ENCODE assay signal across 8 cellular contexts in the genomic region with DNA sequence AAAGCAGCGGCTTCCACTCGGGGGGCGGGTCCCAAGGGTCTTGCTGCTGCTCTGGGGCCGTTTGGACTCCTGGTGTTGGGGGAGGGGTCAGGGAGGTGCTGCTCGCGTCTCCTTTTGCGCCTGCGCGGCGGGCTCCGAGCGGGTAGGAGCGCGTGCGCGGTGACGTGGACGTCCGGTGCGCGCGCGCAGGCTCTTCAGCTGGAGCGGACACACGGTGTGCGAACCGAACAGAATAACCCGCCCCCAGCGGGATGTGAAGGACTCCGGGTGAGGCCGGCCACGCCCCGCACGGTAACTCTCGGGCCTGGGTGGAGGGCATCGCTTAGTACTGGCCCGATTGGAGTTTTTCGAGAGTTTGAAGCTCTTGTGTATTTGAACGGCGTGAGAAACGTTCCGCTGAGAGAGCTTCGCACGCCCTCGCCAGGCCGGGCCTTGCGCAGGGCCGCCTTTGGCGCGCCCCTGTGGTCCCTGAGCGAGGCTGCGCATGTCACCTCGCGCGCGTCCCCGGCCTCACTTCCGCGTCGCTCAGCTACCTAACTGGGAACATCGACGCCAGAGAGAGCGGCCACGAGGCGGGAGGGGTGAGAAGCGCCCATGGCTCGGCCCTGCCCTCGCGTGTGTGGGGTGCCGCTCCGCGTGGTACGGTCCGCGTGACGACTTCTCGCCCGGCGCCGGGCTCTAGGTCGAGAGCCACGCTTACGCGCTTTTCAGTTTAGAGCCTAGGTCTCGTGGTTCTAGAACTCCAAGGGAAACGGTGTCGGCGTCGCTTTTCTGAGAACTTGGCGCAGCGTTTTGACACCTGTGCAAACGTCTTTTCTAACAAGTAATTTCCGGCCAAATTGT. TPM values are rescaled to one million over a fixed set of nuclear protein-coding genes. Genes with fewer than 3 reads are reported as not detected.
DNase-seq lines count a peak whose midpoint lies in the region; ATAC-seq and TF ChIP-seq lines count a peak whose summit lies in the region.

TSS of gene MGA (plus strand) at position 171 of the 843 bp plus-strand sequence.

- H3K4me3 Mint-ChIP-seq in GM23338, result peak within 1 kb of the TSS; percentile 92
- peak within 1 kb of the TSS; percentile 82 for H3K4me3 Mint-ChIP-seq in activated naive CD4-positive, alpha-beta T cell treated with anti-CD3 and anti-CD28 coated beads, Interleukin-2, amount 10 ng/mL, durations not matched to agents 7 days and 5 days

- peaks cover 40% of the 10 kb centered on the region for H3K79me2 ChIP-seq in GM23338 (replicated peaks; ENCODE audit: insufficient read depth)

- peak within 1 kb of the TSS; percentile 88 for H3K27ac Mint-ChIP-seq in GM23338
- peak within 1 kb of the TSS; percentile 93 for H3K27ac Mint-ChIP-seq in activated naive CD4-positive, alpha-beta T cell treated with anti-CD3 and anti-CD28 coated beads, Interleukin-2, amount 10 ng/mL, durations not matched to agents 7 days and 5 days

- DNase-seq in GM23338 (ENCODE audit: low spot score), result peak; percentile 98
- DNase-seq in LHCN-M2 (ENCODE audit: low read depth), result peak; percentile 84
- peak; percentile 93 to 96 for DNase-seq in SJCRH30
- DNase-seq in activated naive CD4-positive, alpha-beta T cell treated with anti-CD3 and anti-CD28 coated beads, Interleukin-2, amount 10 ng/mL, durations not matched to agents 7 days and 5 days, result peak; percentile 91
- no peak for DNase-seq in glomerular endothelial cell (ENCODE audit: extremely low read depth, low read depth, low spot score)
- peak; percentile 74 for DNase-seq in omental fat pad (ENCODE audit: low spot score)

- H3K27ac ChIP-seq in GM23338 (ENCODE audit: low read depth) (peak within 1 kb of the TSS; percentile 82), SJCRH30 (peak within 1 kb of the TSS; percentile 56), temporal lobe (ENCODE audit: low read depth, low read length) (peak within 1 kb of the TSS; percentile 63)

- no peaks in the 10 kb centered on the region; the same call in 1 of the 3 replicates for H3K9me3 Mint-ChIP-seq in GM23338
- peaks cover 9% of the 10 kb centered on the region for H3K9me3 Mint-ChIP-seq in activated naive CD4-positive, alpha-beta T cell treated with anti-CD3 and anti-CD28 coated beads, Interleukin-2, amount 10 ng/mL, durations not matched to agents 7 days and 5 days

- H3K4me1 Mint-ChIP-seq in GM23338, result peaks cover 19% of the 10 kb centered on the region
- peaks cover 41% of the 10 kb centered on the region for H3K4me1 Mint-ChIP-seq in activated naive CD4-positive, alpha-beta T cell treated with anti-CD3 and anti-CD28 coated beads, Interleukin-2, amount 10 ng/mL, durations not matched to agents 7 days and 5 days

- H3K9me3 ChIP-seq in ES-I3 (ENCODE audit: control insufficient read depth, insufficient read depth, low read length) (no peaks in the 10 kb centered on the region), SJCRH30 (replicated peaks) (no peaks in the 10 kb centered on the region)

- no peaks in the 10 kb centered on the region; the same call in 1 of the 2 replicates for H3K4me1 ChIP-seq in ES-I3 (ENCODE audit: insufficient read depth, low read length)
- H3K4me1 ChIP-seq in GM23338 (ENCODE audit: insufficient read depth), result peaks cover 13% of the 10 kb centered on the region
- H3K4me1 ChIP-seq in SJCRH30, result no peaks in the 10 kb centered on the region

- peaks cover 41% of the 10 kb centered on the region for H3K27me3 Mint-ChIP-seq in GM23338 (ENCODE audit: insufficient read depth, low read depth, poor library complexity)
- peaks cover 56% of the 10 kb centered on the region for H3K27me3 Mint-ChIP-seq in activated naive CD4-positive, alpha-beta T cell treated with anti-CD3 and anti-CD28 coated beads, Interleukin-2, amount 10 ng/mL, durations not matched to agents 7 days and 5 days

- CTCF ChIA-PET in activated naive CD4-positive, alpha-beta T cell treated with anti-CD3 and anti-CD28 coated beads, Interleukin-2, amount 10 ng/mL, durations not matched to agents 7 days and 5 days (lab: Charles Lee), result interaction anchor here (1.0 to 3.2 kb wide), 5 partner anchors 11 to 60 kb away, joined by 3 to 10 read pairs (median 3); no protein-coding TSS in a partner anchor

- H3K4me2 ChIP-seq in GM23338, result peak within 1 kb of the TSS; percentile 93

- peak in 1 of 2 experiments; percentile 35; a peak in 1 of 4 replicates for TF ChIP-seq CTCF in GM23338 (conservative IDR thresholded peaks at IDR 0.05; ENCODE audit: low read depth in 2 of 2)
- no peak for TF ChIP-seq CTCF in omental fat pad (IDR thresholded peaks at IDR 0.05)

- peak within 1 kb of the TSS; percentile 85 for H2AFZ ChIP-seq in GM23338

- no peaks in the 10 kb centered on the region for H3K36me3 ChIP-seq in ES-I3 (ENCODE audit: insufficient read depth, low read length)
- no peaks in the 10 kb centered on the region for H3K36me3 ChIP-seq in GM23338 (ENCODE audit: insufficient read depth)
- H3K36me3 ChIP-seq in SJCRH30, result no peaks in the 10 kb centered on the region

- H3K4me3 ChIP-seq in GM23338 (peak within 1 kb of the TSS; percentile 55), SJCRH30 (peak within 1 kb of the TSS; percentile 63)

- H3K9ac ChIP-seq in ES-I3 (ENCODE audit: low read depth, low read length), result peak within 1 kb of the TSS; percentile 76

- no peaks in the 10 kb centered on the region for H3K9me2 ChIP-seq in GM23338 (ENCODE audit: insufficient read depth)

- H3K36me3 Mint-ChIP-seq in GM23338 (ENCODE audit: low read depth), result no peaks in the 10 kb centered on the region
- H3K36me3 Mint-ChIP-seq in activated naive CD4-positive, alpha-beta T cell treated with anti-CD3 and anti-CD28 coated beads, Interleukin-2, amount 10 ng/mL, durations not matched to agents 7 days and 5 days, result peaks cover 12% of the 10 kb centered on the region

- peaks cover 16% of the 10 kb centered on the region for H4K20me1 ChIP-seq in GM23338 (replicated peaks; ENCODE audit: insufficient read depth)

- ATAC-seq in GM23338 (peak; percentile 77), omental fat pad (ENCODE audit: low FRiP score) (peak; percentile 94)

- H3K27me3 ChIP-seq in GM23338 (ENCODE audit: insufficient read depth) (peaks cover 33% of the 10 kb centered on the region), SJCRH30 (no peaks in the 10 kb centered on the region)

- H3F3A ChIP-seq in GM23338 (replicated peaks; ENCODE audit: low read depth), result peaks cover 13% of the 10 kb centered on the region

TF ChIP-seq in GM23338, 12 proteins besides CTCF, POLR2A, EP300 and RAD21 (continues in another document):
- TF ChIP-seq CREB1 (CRISPR knock-in tag; IDR thresholded peaks at IDR 0.05; ENCODE audit: low read depth), result peak; percentile 85
- TF ChIP-seq, protein P1, sequence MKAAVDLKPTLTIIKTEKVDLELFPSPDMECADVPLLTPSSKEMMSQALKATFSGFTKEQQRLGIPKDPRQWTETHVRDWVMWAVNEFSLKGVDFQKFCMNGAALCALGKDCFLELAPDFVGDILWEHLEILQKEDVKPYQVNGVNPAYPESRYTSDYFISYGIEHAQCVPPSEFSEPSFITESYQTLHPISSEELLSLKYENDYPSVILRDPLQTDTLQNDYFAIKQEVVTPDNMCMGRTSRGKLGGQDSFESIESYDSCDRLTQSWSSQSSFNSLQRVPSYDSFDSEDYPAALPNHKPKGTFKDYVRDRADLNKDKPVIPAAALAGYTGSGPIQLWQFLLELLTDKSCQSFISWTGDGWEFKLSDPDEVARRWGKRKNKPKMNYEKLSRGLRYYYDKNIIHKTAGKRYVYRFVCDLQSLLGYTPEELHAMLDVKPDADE (IDR thresholded peaks at IDR 0.05), result peak; percentile 31; the same call in 1 of the 2 replicates
- TF ChIP-seq EZH2 (IDR thresholded peaks at IDR 0.05; ENCODE audit: low read depth, unreplicated experiment), result peak; percentile 26
- peak; percentile 52; the same call in 1 of the 2 replicates for TF ChIP-seq POLR2AphosphoS5 (IDR thresholded peaks at IDR 0.05; ENCODE audit: low read depth)

RNA-seq across cellular contexts. Expression of gene MGA, which starts in this region (rescaled TPM):
- total RNA-seq in GM23338 (2014; rRNA removed; shearing (Covaris generic)), result 58.9 and 69.6 TPM in 2 replicates
- polyA plus RNA-seq in GM23338 (2016; fragmentation: Nextera tagmentation; extraction: Ambion mirVana), result 37.7 and 42.6 TPM in 2 replicates
- total RNA-seq in LHCN-M2 (2014; rRNA removed) (18.4 and 40.7 TPM in 2 replicates), glomerular endothelial cell (24.3 and 50.7 TPM in 2 replicates), omental fat pad (10 to 100 TPM; 34.9 to 50.7 (median 35.9) TPM), temporal lobe (53.4 TPM)
- polyA plus RNA-seq in LHCN-M2 (2012), result 2.5 TPM
- 75.6 and 83.6 TPM in 2 replicates for total RNA-seq in SJCRH30 (2014; rRNA removed; shearing (Covaris generic))
